In genomic region chr20:62660768-62661167, GRCh38 we compare ENCODE assay signal across 26 cellular contexts. TPM values are rescaled to one million over a fixed set of nuclear protein-coding genes. Genes with fewer than 3 reads are reported as not detected.
"Had no signal": no experiment of that assay in that cellular context is flagged by ENCODE, and none has a peak within 500 bp of the region (broad histone marks: within the 10 kb centered on the region; RNA-seq: fewer than 3 reads in every experiment).

No MANE protein-coding gene starts in this region.

- H3K4me1 Mint-ChIP-seq: immature natural killer cell had no signal

- H3K27me3 ChIP-seq: colonic mucosa, foreskin keratinocyte, heart left ventricle, hepatocyte had no signal

- H3K27ac Mint-ChIP-seq: immature natural killer cell, mesothelial cell of epicardium had no signal

- DNase-seq: colonic mucosa; cortex of kidney; effector memory CD4-positive, alpha-beta T cell; foreskin keratinocyte; heart left ventricle; hypothalamus; immature natural killer cell; islet precursor cell; kidney; kidney glomerular epithelial cell; left colon; left lung; left ventricle myocardium superior; lower lobe of right lung; mesenchymal stem cell; mucosa of descending colon; naive B cell had no signal

- H3K36me3 Mint-ChIP-seq: immature natural killer cell, mesothelial cell of epicardium, naive B cell had no signal

- H3K4me2 ChIP-seq: hepatocyte had no signal

- H3K27me3 Mint-ChIP-seq: naive B cell had no signal

- H3K4me3 Mint-ChIP-seq: immature natural killer cell, mesothelial cell of epicardium, naive B cell had no signal

- H3K4me3 ChIP-seq: colonic mucosa, esophagus muscularis mucosa, gastroesophageal sphincter, heart left ventricle, hepatocyte, left lung, lower lobe of right lung, mucosa of descending colon had no signal

- H3K9me3 Mint-ChIP-seq: immature natural killer cell, mesothelial cell of epicardium, naive B cell had no signal

- H2AFZ ChIP-seq: hepatocyte had no signal

- H3K4me1 ChIP-seq: colonic mucosa, gastroesophageal sphincter, lower lobe of right lung had no signal

- H3K36me3 ChIP-seq: colonic mucosa had no signal

- ATAC-seq: foreskin keratinocyte, gastroesophageal sphincter, heart left ventricle, left colon, left lung, left ventricle myocardium superior, lower lobe of right lung, mucosa of descending colon had no signal

- H3K27ac ChIP-seq: colonic mucosa, esophagus muscularis mucosa, foreskin keratinocyte, gastroesophageal sphincter, heart left ventricle, hepatocyte, left lung, lower lobe of right lung had no signal

- H3K9me3 ChIP-seq: colonic mucosa, esophagus muscularis mucosa, gastroesophageal sphincter, heart left ventricle, left lung, lower lobe of right lung, mucosa of descending colon had no signal

RNA-seq across cellular contexts. Expression of gene SLCO4A1, which starts 18.5 kb away (rescaled TPM):
- total RNA-seq: chondrocyte had no signal
- polyA plus RNA-seq: fibroblast of lung had no signal

RNA-seq across cellular contexts. Expression of gene NTSR1, which starts 47.9 kb away (rescaled TPM):
- total RNA-seq: chondrocyte, epithelial cell of proximal tubule, left ventricle myocardium superior, lower lobe of right lung, mesenteric fat pad, myocyte had no signal
- polyA plus RNA-seq: hepatocyte, immature natural killer cell had no signal
